26 cellular contexts compared by ENCODE assay signal in the genomic region with DNA sequence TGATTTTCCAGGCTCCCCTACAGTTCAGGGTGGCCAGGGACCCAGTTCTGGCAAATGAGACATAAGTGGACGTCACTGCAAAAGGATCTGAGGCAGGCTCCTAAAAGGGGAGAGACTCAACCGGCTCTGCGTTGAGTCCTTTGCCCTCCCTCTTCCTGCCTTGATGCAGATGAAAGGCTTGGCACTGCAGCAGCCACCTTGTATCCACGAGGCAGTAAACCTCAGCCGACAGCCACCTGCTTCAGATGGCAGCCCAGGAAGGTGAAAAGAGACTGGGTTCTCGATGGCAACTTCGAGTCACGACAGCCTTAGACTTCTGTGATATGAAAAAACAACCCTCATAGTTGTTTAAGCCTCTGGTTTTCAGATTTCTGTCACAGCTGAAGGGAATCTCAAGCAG. TPM values are rescaled to one million over a fixed set of nuclear protein-coding genes. Genes with fewer than 3 reads are reported as not detected.
DNase-seq lines count a peak whose midpoint lies in the region; ATAC-seq, FAIRE-seq and TF ChIP-seq lines count a peak whose summit lies in the region.
"Had no signal": no experiment of that assay in that cellular context is flagged by ENCODE, and none has a peak within 500 bp of the region (broad histone marks: within the 10 kb centered on the region; RNA-seq: fewer than 3 reads in every experiment).

No MANE protein-coding gene starts in this region.

- no peak overlapping the region for H3K4me2 ChIP-seq in HepG2 (ENCODE audit: low read depth, low read length)
- H3K4me2 ChIP-seq in H1 (ENCODE audit: insufficient read depth in 1 of 2, low read depth in 2 of 2, low read length in 2 of 2): no peak overlapping the region
- H3K4me2 ChIP-seq: SK-N-SH had no signal

- H3K27ac Mint-ChIP-seq in T-cell: peak overlapping the region; percentile 44 to 76

- ATAC-seq in HepG2: no peak
- no peak for ATAC-seq in right lobe of liver
- ATAC-seq in T-cell (replicated peaks in 1 of 4): no peak
- ATAC-seq in upper lobe of right lung: no peak
- ATAC-seq in omental fat pad (ENCODE audit: low FRiP score): no peak

- peak overlapping the region; percentile 11; the same call in 1 of the 2 replicates for H2BK12ac ChIP-seq in H1 (ENCODE audit: low read depth, low read length)

- CTCF ChIA-PET in HepG2 (lab: Yijun Ruan, JAX; ENCODE audit: low intra/inter-chr PET ratio, low total read pairs) (no interaction called here), T-cell (lab: Charles Lee) (interaction anchor here (0.6 to 2.7 kb wide), 3 partner anchors 11 to 644 kb away, joined by 3 to 13 read pairs (median 10); no protein-coding TSS in a partner anchor), H1 (lab: Charles Lee; ENCODE audit: partially characterized antibody) (interaction anchor here (0.6 to 11.0 kb wide), 9 partner anchors 13 to 900 kb away, joined by 3 to 102 read pairs (median 4); no protein-coding TSS in a partner anchor)

- H3K27me3 Mint-ChIP-seq in T-cell: no peaks in the 10 kb centered on the region

- H3K14ac ChIP-seq in H1 (ENCODE audit: insufficient read length): no peak overlapping the region

- peak overlapping the region; percentile 7; the same call in 1 of the 2 replicates for H2BK15ac ChIP-seq in H1 (ENCODE audit: low read length)

- H4K5ac ChIP-seq in H1 (ENCODE audit: insufficient read length, low read depth, low read length): no peak overlapping the region

- H3K23ac ChIP-seq in H1 (ENCODE audit: insufficient read length): no peak overlapping the region

- no peak overlapping the region for H3K27ac ChIP-seq in HepG2 (ENCODE audit: extremely low read length, insufficient read depth, low read length)
- H3K27ac ChIP-seq in right lobe of liver: no peak overlapping the region
- H3K27ac ChIP-seq in H1 (ENCODE audit: low read depth, low read length): no peak overlapping the region
- H3K27ac ChIP-seq in upper lobe of right lung: no peak overlapping the region

- H3K9me3 ChIP-seq in HepG2 (ENCODE audit: low read length): no peaks in the 10 kb centered on the region
- no peaks in the 10 kb centered on the region for H3K9me3 ChIP-seq in right lobe of liver
- no peaks in the 10 kb centered on the region; a peak in 1 of 4 replicates for H3K9me3 ChIP-seq in H1 (ENCODE audit: insufficient read depth in 2 of 2, low read depth in 1 of 2, low read length in 1 of 2)
- no peaks in the 10 kb centered on the region for H3K9me3 ChIP-seq in upper lobe of right lung
- H3K9me3 ChIP-seq: SK-N-SH had no signal

- H3K4me3 Mint-ChIP-seq in T-cell: peak overlapping the region in 1 of 3 donors; percentile 15

- POLR2A ChIA-PET in HepG2 (lab: Yijun Ruan, JAX): no interaction called here
- POLR2A ChIA-PET in T-cell (lab: Charles Lee): interaction anchor here (0.5 to 0.6 kb wide), 3 partner anchors 84 to 138 kb away, joined by 3 to 11 read pairs (median 11); no protein-coding TSS in a partner anchor
- POLR2A ChIA-PET in H1 (lab: Charles Lee; ENCODE audit: partially characterized antibody): interaction anchor here (1.3 to 7.0 kb wide), 7 partner anchors 11 to 98 kb away, joined by 3 to 46 read pairs (median 5); a partner anchor contains a TSS

- H3K79me1 ChIP-seq in H1 (ENCODE audit: low read depth, low read length): no peaks in the 10 kb centered on the region

- H2AFZ ChIP-seq in HepG2 (ENCODE audit: low read length) (no peak overlapping the region), H1 (ENCODE audit: low read length) (no peak overlapping the region)

- no peaks in the 10 kb centered on the region for H4K20me1 ChIP-seq in HepG2 (ENCODE audit: insufficient read depth, low read length)
- no peaks in the 10 kb centered on the region for H4K20me1 ChIP-seq in H1 (replicated peaks in 1 of 2; ENCODE audit: control insufficient read depth in 1 of 2, insufficient read depth in 2 of 2, low read length in 2 of 2)

- H3K36me3 Mint-ChIP-seq in T-cell: no peaks in the 10 kb centered on the region

- DNase-seq in HepG2 (ENCODE audit: low spot score): no peak
- DNase-seq in right lobe of liver: no peak
- DNase-seq in T-cell: no peak
- no peak for DNase-seq in H1 (ENCODE audit: low read depth in 1 of 2, low spot score in 2 of 2)
- peak; percentile 25 for DNase-seq in upper lobe of right lung
- DNase-seq in cardiac septum (ENCODE audit: low spot score): no peak
- DNase-seq in activated effector memory CD4-positive, alpha-beta T cell treated with anti-CD3 and anti-CD28 coated beads, Interleukin-2, amount 50 U/mL, for 16 hours: no peak
- DNase-seq in omental fat pad (ENCODE audit: low spot score): no peak
- DNase-seq: DMS 273 treated with DMSO at 0.1 percent for 48 hours, DMS79, GF-D8, H7, NCI-H1048, NCI-H1417, NCI-H1694, NCI-H2029 treated with DMSO at 0.1 percent for 48 hours, NCI-H345, NCI-H524, NCI-H748 treated with DMSO at 0.1 percent for 48 hours, SK-N-SH, SW 1271 had no signal

- no peak overlapping the region for H3K56ac ChIP-seq in H1 (replicated peaks; ENCODE audit: insufficient read length, low read depth, low read length)

- no peak overlapping the region for H4K91ac ChIP-seq in H1 (replicated peaks; ENCODE audit: insufficient read length, low read length)

- no peak overlapping the region for H4K8ac ChIP-seq in H1 (ENCODE audit: extremely low read depth, insufficient read depth, low read length)

- peak overlapping the region; percentile 51; the same call in 1 of the 2 replicates for H2BK20ac ChIP-seq in H1 (ENCODE audit: low read length)

- TF ChIP-seq CTCF in HepG2 (CRISPR knock-in tag; IDR thresholded peaks at IDR 0.05) (no peak), right lobe of liver (IDR thresholded peaks at IDR 0.05) (no peak), H1 (IDR thresholded peaks at IDR 0.05; ENCODE audit: control extremely low read depth in 1 of 3, insufficient read depth in 1 of 3, low read depth in 1 of 3, low read length in 3 of 3) (no peak), upper lobe of right lung (IDR thresholded peaks at IDR 0.05) (no peak), omental fat pad (IDR thresholded peaks at IDR 0.05) (no peak)

- peaks cover 68 to 86% (median 77%) of the 10 kb centered on the region in 3 donors for H3K4me1 Mint-ChIP-seq in T-cell

- TF ChIP-seq POLR2A in HepG2 (IDR thresholded peaks at IDR 0.05; ENCODE audit: insufficient read depth in 1 of 2, low read depth in 2 of 2, low read length in 2 of 2) (no peak), right lobe of liver (IDR thresholded peaks at IDR 0.05) (no peak), H1 (IDR thresholded peaks at IDR 0.05; ENCODE audit: control extremely low read depth in 1 of 2, low read depth in 2 of 2, low read length in 2 of 2) (no peak)

- H3K27me3 ChIP-seq in HepG2 (ENCODE audit: control insufficient read depth in 1 of 2, insufficient read depth in 2 of 2, low read length in 2 of 2) (peaks cover 0 to 6% of the 10 kb centered on the region in 2 experiments; a peak in 1 of 5 replicates), right lobe of liver (no peaks in the 10 kb centered on the region), H1 (replicated peaks in 1 of 4; ENCODE audit: control insufficient read depth in 3 of 4, extremely low read depth in 1 of 4, insufficient read depth in 3 of 4, low read length in 3 of 4) (no peaks in the 10 kb centered on the region), upper lobe of right lung (no peaks in the 10 kb centered on the region)

- in situ Hi-C loops in HepG2 (cut with HindIII; ENCODE audit: extremely low pct_ligation_motif_present, low pct_unique_long_range_greater_than_20kb): loop anchor here (5.0 kb wide), 1 partner anchor 263 kb away; a partner anchor contains a TSS

- TF ChIP-seq EP300 in HepG2 (IDR thresholded peaks at IDR 0.05; ENCODE audit: low read depth in 2 of 2, low read length in 2 of 2): no peak
- no peak for TF ChIP-seq EP300 in HepG2 (CRISPR knock-in tag; IDR thresholded peaks at IDR 0.05; ENCODE audit: borderline replicate concordance)
- TF ChIP-seq EP300 in H1 (IDR thresholded peaks at IDR 0.05; ENCODE audit: borderline replicate concordance in 1 of 2, low read depth in 2 of 2, low read length in 2 of 2): no peak

- H3K9ac ChIP-seq in HepG2 (ENCODE audit: insufficient read depth, low read depth, low read length) (no peak overlapping the region), H1 (replicated peaks in 1 of 4; ENCODE audit: extremely low read depth in 1 of 4, low read depth in 3 of 4, low read length in 3 of 4) (no peak overlapping the region)
- H3K9ac ChIP-seq: SK-N-SH had no signal

- TF ChIP-seq RAD21 in HepG2 (CRISPR knock-in tag; IDR thresholded peaks at IDR 0.05): no peak
- no peak for TF ChIP-seq RAD21 in H1 (IDR thresholded peaks at IDR 0.05 in 1 of 2, conservative IDR thresholded peaks at IDR 0.05 in 1 of 2; ENCODE audit: low read depth in 2 of 2, low read length in 2 of 2)

- H3K4me1 ChIP-seq in HepG2 (ENCODE audit: insufficient read depth, low read length) (peaks cover 52% of the 10 kb centered on the region), right lobe of liver (peaks cover 0 to 8% (median 0%) of the 10 kb centered on the region in 4 donors), H1 (replicated peaks in 1 of 4; ENCODE audit: control insufficient read depth in 3 of 4, insufficient read depth in 4 of 4, low read length in 3 of 4) (peaks cover 0 to 26% (median 17%) of the 10 kb centered on the region in 4 experiments; a peak in 6 of 7 replicates), upper lobe of right lung (peaks cover 11% of the 10 kb centered on the region)

- H3K23me2 ChIP-seq in H1 (ENCODE audit: low read depth, low read length): no peaks in the 10 kb centered on the region

- intact Hi-C loops in HepG2 (cut with micrococcal nuclease; ENCODE audit: unreplicated experiment) (loop anchor here (10.0 kb wide), 1 partner anchor 51 kb away; no protein-coding TSS in a partner anchor), right lobe of liver (cut with DNase I) (loop anchor here (10.0 kb wide), 3 partner anchors 91 to 261 kb away; a partner anchor contains a TSS), upper lobe of right lung (cut with DNase I) (no loop called here), cardiac septum (cut with DNase I) (no loop called here)

- no peak overlapping the region for H3K4ac ChIP-seq in H1 (replicated peaks; ENCODE audit: insufficient read length, low read depth, low read length)

- H3K4me3 ChIP-seq in HepG2 (replicated peaks in 1 of 3; ENCODE audit: insufficient read depth in 1 of 3, low read depth in 2 of 3, low read length in 3 of 3): no peak overlapping the region
- H3K4me3 ChIP-seq in right lobe of liver: no peak overlapping the region
- H3K4me3 ChIP-seq in H1 (ENCODE audit: extremely low read depth in 1 of 4, insufficient read depth in 2 of 4, low read depth in 3 of 4, low read length in 4 of 4): no peak overlapping the region
- no peak overlapping the region for H3K4me3 ChIP-seq in upper lobe of right lung

- H3K18ac ChIP-seq in H1 (ENCODE audit: extremely low read depth, low read length): no peak overlapping the region

- no peak overlapping the region for H2BK120ac ChIP-seq in H1 (replicated peaks; ENCODE audit: low read depth, low read length)

- H2AK5ac ChIP-seq in H1 (ENCODE audit: low read depth, low read length): no peak overlapping the region

- no peaks in the 10 kb centered on the region for H3K9me3 Mint-ChIP-seq in T-cell

- H3K36me3 ChIP-seq in HepG2 (replicated peaks in 1 of 2; ENCODE audit: control insufficient read depth in 1 of 2, insufficient read depth in 2 of 2, low read length in 2 of 2): no peaks in the 10 kb centered on the region
- H3K36me3 ChIP-seq in right lobe of liver: no peaks in the 10 kb centered on the region
- H3K36me3 ChIP-seq in H1 (ENCODE audit: control insufficient read depth in 2 of 4, insufficient read depth in 4 of 4, low read length in 3 of 4): no peaks in the 10 kb centered on the region
- H3K36me3 ChIP-seq in upper lobe of right lung: no peaks in the 10 kb centered on the region

- BruUV-seq in HepG2 (replicated peaks; lab: Mats Ljungman, UMichigan): no TSS peak

- no peak for FAIRE-seq in HepG2 (lab: Jason Lieb, UNC)
- FAIRE-seq in H1 (lab: Jason Lieb, UNC): no peak
- FAIRE-seq: GM12891, RCC 7860 had no signal

- H3K79me2 ChIP-seq in HepG2 (ENCODE audit: insufficient read depth, low read length) (no peaks in the 10 kb centered on the region), H1 (ENCODE audit: control insufficient read depth in 1 of 2, insufficient read depth in 2 of 2, low read length in 2 of 2) (no peaks in the 10 kb centered on the region)

- H2BK5ac ChIP-seq in H1 (ENCODE audit: low read depth, low read length): no peak overlapping the region

- 69% methylated on average over 4 of the region's 8 CpGs for WGBS in HepG2 (ENCODE audit: low lambda C conversion rate)
- 74% methylated on average over 5 of the region's 8 CpGs for WGBS in right lobe of liver (ENCODE audit: insufficient coverage, low coverage, low lambda C conversion rate, missing lambda C conversion rate)
- WGBS in H1 (ENCODE audit: extremely low coverage in 1 of 2, insufficient coverage in 1 of 2, insufficient read length in 1 of 2, insufficient replicate concordance in 2 of 2, low coverage in 1 of 2, low lambda C conversion rate in 2 of 2, missing lambda C conversion rate in 1 of 2), 2 experiments: 97% methylated on average over 8 of the region's 8 CpGs; no CpG with 5 or more reads in 1 of the 2 experiments

RNA-seq across cellular contexts. Expression of a gene that starts 14.7 kb away (rescaled TPM):
- total RNA-seq in HepG2 (2016; rRNA removed; fragmentation: Illumina TruSeq; extraction: Trizol) (0.46 and 0.86 TPM in 2 replicates), right lobe of liver (1 to 10 TPM in 4 of 6 experiments, not detected in 2; 2.1 to 5.1 (median 2.9) TPM), T-cell (not detected), upper lobe of right lung (0.46 TPM), cardiac septum (not detected), omental fat pad (not detected)
- total RNA-seq in HepG2 (2016; cell fraction: cytosol; rRNA removed; fragmentation: Illumina TruSeq; extraction: Trizol; ENCODE audit: low read depth): 0.51 and 0.71 TPM in 2 replicates
- total RNA-seq in HepG2 (2016; cell fraction: insoluble cytoplasmic fraction; rRNA removed; fragmentation: Illumina TruSeq; extraction: Trizol): 0.13 and 1.3 TPM in 2 replicates
- 0.24 and 0.59 TPM in 2 replicates for total RNA-seq in HepG2 (2016; cell fraction: membrane; rRNA removed; fragmentation: Illumina TruSeq; extraction: Trizol)
- total RNA-seq in HepG2 (2016; cell fraction: nucleus; rRNA removed; fragmentation: Illumina TruSeq; extraction: Trizol): 1.1 and 2.0 TPM in 2 replicates
- polyA plus RNA-seq in HepG2 (2011; rRNA removed) (0.50 and 0.53 TPM in 2 replicates), H1 (2011; rRNA removed) (0.03 TPM in 1 of 2 replicates, not detected in the other)
- polyA plus RNA-seq in HepG2 (2011; cell fraction: cytosol; rRNA removed): 0.09 and 0.11 TPM in 2 replicates
- 2.1 and 2.9 TPM in 2 replicates for polyA plus RNA-seq in HepG2 (2011; cell fraction: nucleus; rRNA removed)
- 0.63 and 1.1 TPM in 2 replicates for polyA plus RNA-seq in HepG2 (2012)
- polyA plus RNA-seq in HepG2 (2016; cell fraction: cytosol; fragmentation: Illumina TruSeq; extraction: Trizol; ENCODE audit: low read depth): 0.17 and 0.23 TPM in 2 replicates
- 0.19 and 0.55 TPM in 2 replicates for polyA plus RNA-seq in HepG2 (2016; cell fraction: insoluble cytoplasmic fraction; fragmentation: Illumina TruSeq; extraction: Trizol; ENCODE audit: low read depth)
- polyA plus RNA-seq in HepG2 (2016; cell fraction: membrane; fragmentation: Illumina TruSeq; extraction: Trizol; ENCODE audit: low read depth): 0.40 and 0.50 TPM in 2 replicates
- polyA plus RNA-seq in HepG2 (2016; cell fraction: nucleus; fragmentation: Illumina TruSeq; extraction: Trizol; ENCODE audit: insufficient read depth, low read depth): 2.4 and 2.9 TPM in 2 replicates
- 0.76 TPM in 1 of 2 replicates, not detected in the other for polyA minus RNA-seq in HepG2 (2011; rRNA and poly(A)+ RNA removed; ENCODE audit: low replicate concordance)
- not detected in 2 replicates for polyA minus RNA-seq in HepG2 (2011; cell fraction: cytosol; rRNA and poly(A)+ RNA removed)
- polyA minus RNA-seq in HepG2 (2011; cell fraction: nucleus; rRNA and poly(A)+ RNA removed): 2.3 and 3.2 TPM in 2 replicates
- total RNA-seq in H1 (2021; fragmentation: NEBNext Ultra II Directional; extraction: Animal tissue kit (Norgen Biotek cat#: 25700)): not detected in 2 replicates
- not detected for polyA plus RNA-seq in H1 (2011; cell fraction: cytosol; rRNA removed)
- polyA plus RNA-seq in H1 (2011; cell fraction: nucleus; rRNA removed): 0.20 TPM
- polyA plus RNA-seq in H1 (2012, experiment 1 of 2): 0.16 to 0.46 TPM (median 0.27 TPM) in 4 replicates
- polyA plus RNA-seq in H1 (2012, experiment 2 of 2): 0.45 TPM
- not detected for polyA plus RNA-seq in H1 (2013, experiment 1 of 2)
- not detected for polyA plus RNA-seq in H1 (2013, experiment 2 of 2)
- not detected in 2 replicates for polyA minus RNA-seq in H1 (2011; rRNA and poly(A)+ RNA removed)
- not detected for polyA minus RNA-seq in H1 (2011; cell fraction: cytosol; rRNA and poly(A)+ RNA removed)
- not detected for polyA minus RNA-seq in H1 (2011; cell fraction: nucleus; rRNA and poly(A)+ RNA removed)
- total RNA-seq: A172, H7, HT1080 had no signal
- polyA plus RNA-seq: BJ, SK-N-SH had no signal

Comparison
In these comparisons a context has a peak if more than half of its experiments do, and no peak if none do; other contexts are left out.
1. intact Hi-C loops: an anchor here in HepG2 (10.0 kb wide) and right lobe of liver (10.0 kb wide); none called in upper lobe of right lung and cardiac septum.